Comparison of ENCODE assay signal across 23 cellular contexts in the genomic region with DNA sequence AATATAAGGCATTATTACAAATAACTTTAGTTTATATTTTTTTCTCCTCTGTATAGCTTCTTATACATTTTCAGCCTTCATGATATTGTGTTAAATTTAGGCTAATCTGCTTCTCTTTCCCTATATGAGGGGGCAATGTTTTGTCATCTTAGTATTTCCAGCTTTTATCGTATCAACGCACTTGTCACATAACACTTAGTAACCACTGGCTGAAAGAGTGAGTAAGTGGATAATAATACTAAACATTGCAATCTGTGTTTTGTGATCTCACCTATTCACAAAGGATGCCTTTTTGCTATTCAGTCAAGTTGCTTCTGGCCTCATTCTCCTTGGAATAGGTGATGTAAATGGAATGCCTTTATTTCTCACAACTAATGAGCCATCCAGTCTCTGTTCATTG.
"Had no signal": no experiment of that assay in that cellular context is flagged by ENCODE, and none has a peak within 500 bp of the region (broad histone marks: within the 10 kb centered on the region; RNA-seq: fewer than 3 reads in every experiment).

No MANE protein-coding gene starts in this region.

- H3K4me3 Mint-ChIP-seq: dendritic cell treated with granulocyte-macrophage colony-stimulating factor and Interleukin-4, amounts not matched to agents 40 ng/mL and 50 ng/mL, for 4 days; endodermal cell; mesothelial cell of epicardium; naive B cell; natural killer cell treated with Interleukin-12 subunit alpha and Interleukin-12 subunit beta and Interleukin-15 and Interleukin-18, amount 100 ng/mL, for 72 hours; neural progenitor cell; stimulated activated effector memory CD8-positive, alpha-beta T cell treated with anti-CD3 and anti-CD28 coated beads, Interleukin-12 subunit alpha, Interleukin-12 subunit beta, amount 100 ng/mL, for 72 hours had no signal

- ATAC-seq: gastrocnemius medialis; left lobe of liver; mucosa of descending colon; natural killer cell treated with Interleukin-12 subunit alpha and Interleukin-12 subunit beta and Interleukin-15 and Interleukin-18, amount 100 ng/mL, for 72 hours; stimulated activated effector memory CD8-positive, alpha-beta T cell treated with anti-CD3 and anti-CD28 coated beads, Interleukin-12 subunit alpha, Interleukin-12 subunit beta, amount 100 ng/mL, for 72 hours had no signal

- H3K9me3 ChIP-seq: colonic mucosa, gastrocnemius medialis, mucosa of descending colon, right atrium auricular region, sigmoid colon, stomach, thyroid gland had no signal

- H3K4me2 ChIP-seq: neural progenitor cell had no signal

- H3K27me3 Mint-ChIP-seq: dendritic cell treated with granulocyte-macrophage colony-stimulating factor and Interleukin-4, amounts not matched to agents 40 ng/mL and 50 ng/mL, for 4 days; natural killer cell treated with Interleukin-12 subunit alpha and Interleukin-12 subunit beta and Interleukin-15 and Interleukin-18, amount 100 ng/mL, for 72 hours; progenitor cell of endocrine pancreas had no signal

- H2AFZ ChIP-seq: neural progenitor cell, parathyroid adenoma had no signal

- H3K4me1 Mint-ChIP-seq: mesothelial cell of epicardium; naive B cell; stimulated activated effector memory CD8-positive, alpha-beta T cell treated with anti-CD3 and anti-CD28 coated beads, Interleukin-12 subunit alpha, Interleukin-12 subunit beta, amount 100 ng/mL, for 72 hours had no signal

- H3K27ac Mint-ChIP-seq: dendritic cell treated with granulocyte-macrophage colony-stimulating factor and Interleukin-4, amounts not matched to agents 40 ng/mL and 50 ng/mL, for 4 days; endodermal cell; mesothelial cell of epicardium; natural killer cell treated with Interleukin-12 subunit alpha and Interleukin-12 subunit beta and Interleukin-15 and Interleukin-18, amount 100 ng/mL, for 72 hours; neural progenitor cell; progenitor cell of endocrine pancreas; stimulated activated effector memory CD8-positive, alpha-beta T cell treated with anti-CD3 and anti-CD28 coated beads, Interleukin-12 subunit alpha, Interleukin-12 subunit beta, amount 100 ng/mL, for 72 hours had no signal

- H3K27ac ChIP-seq: colonic mucosa, epithelial cell of prostate, gastrocnemius medialis, neural progenitor cell, parathyroid adenoma, right atrium auricular region, sigmoid colon, stomach, thyroid gland had no signal

- H3K9me3 Mint-ChIP-seq: endodermal cell, mesothelial cell of epicardium, neural progenitor cell had no signal

- H3K27me3 ChIP-seq: colonic mucosa, gastrocnemius medialis, neural progenitor cell, right atrium auricular region, sigmoid colon, stomach, thyroid gland had no signal

- H3K79me2 ChIP-seq: parathyroid adenoma had no signal

- H3K9ac ChIP-seq: neural progenitor cell, parathyroid adenoma had no signal

- DNase-seq: colonic mucosa; effector CD8-positive, alpha-beta T cell; endodermal cell; gastrocnemius medialis; head of caudate nucleus; mucosa of descending colon; naive B cell; sigmoid colon; stimulated activated CD4-positive, alpha-beta T cell treated with anti-CD3 and anti-CD28 coated beads, Interleukin-2, amount 100 ng/mL, for 24 hours; stimulated activated CD4-positive, alpha-beta T cell treated with anti-CD3 and anti-CD28 coated beads, Interleukin-4, amount 100 ng/mL, for 24 hours; stimulated activated naive CD4-positive, alpha-beta T cell treated with Interleukin-2 at 50 U/mL for 16 hours; stomach; thyroid gland had no signal

- H3K4me1 ChIP-seq: colonic mucosa, gastrocnemius medialis, neural progenitor cell, parathyroid adenoma, right atrium auricular region, sigmoid colon, stomach, thyroid gland had no signal

- H3K36me3 Mint-ChIP-seq: mesothelial cell of epicardium; naive B cell; natural killer cell treated with Interleukin-12 subunit alpha and Interleukin-12 subunit beta and Interleukin-15 and Interleukin-18, amount 100 ng/mL, for 72 hours; neural progenitor cell; stimulated activated effector memory CD8-positive, alpha-beta T cell treated with anti-CD3 and anti-CD28 coated beads, Interleukin-12 subunit alpha, Interleukin-12 subunit beta, amount 100 ng/mL, for 72 hours had no signal
